Comparison of ENCODE assay signal across 1 cellular context in genomic region chr9:21591221-21592062, GRCh38.
A peak's percentile ranks its signal among the peaks of the same experiment; 100 is the strongest.
TF ChIP-seq lines count a peak whose summit lies in the region.

No MANE protein-coding gene starts in this region.

TF ChIP-seq in GM23338, 12 proteins besides CTCF, POLR2A, EP300 and RAD21 (continued from another document):
- TF ChIP-seq, protein P1, sequence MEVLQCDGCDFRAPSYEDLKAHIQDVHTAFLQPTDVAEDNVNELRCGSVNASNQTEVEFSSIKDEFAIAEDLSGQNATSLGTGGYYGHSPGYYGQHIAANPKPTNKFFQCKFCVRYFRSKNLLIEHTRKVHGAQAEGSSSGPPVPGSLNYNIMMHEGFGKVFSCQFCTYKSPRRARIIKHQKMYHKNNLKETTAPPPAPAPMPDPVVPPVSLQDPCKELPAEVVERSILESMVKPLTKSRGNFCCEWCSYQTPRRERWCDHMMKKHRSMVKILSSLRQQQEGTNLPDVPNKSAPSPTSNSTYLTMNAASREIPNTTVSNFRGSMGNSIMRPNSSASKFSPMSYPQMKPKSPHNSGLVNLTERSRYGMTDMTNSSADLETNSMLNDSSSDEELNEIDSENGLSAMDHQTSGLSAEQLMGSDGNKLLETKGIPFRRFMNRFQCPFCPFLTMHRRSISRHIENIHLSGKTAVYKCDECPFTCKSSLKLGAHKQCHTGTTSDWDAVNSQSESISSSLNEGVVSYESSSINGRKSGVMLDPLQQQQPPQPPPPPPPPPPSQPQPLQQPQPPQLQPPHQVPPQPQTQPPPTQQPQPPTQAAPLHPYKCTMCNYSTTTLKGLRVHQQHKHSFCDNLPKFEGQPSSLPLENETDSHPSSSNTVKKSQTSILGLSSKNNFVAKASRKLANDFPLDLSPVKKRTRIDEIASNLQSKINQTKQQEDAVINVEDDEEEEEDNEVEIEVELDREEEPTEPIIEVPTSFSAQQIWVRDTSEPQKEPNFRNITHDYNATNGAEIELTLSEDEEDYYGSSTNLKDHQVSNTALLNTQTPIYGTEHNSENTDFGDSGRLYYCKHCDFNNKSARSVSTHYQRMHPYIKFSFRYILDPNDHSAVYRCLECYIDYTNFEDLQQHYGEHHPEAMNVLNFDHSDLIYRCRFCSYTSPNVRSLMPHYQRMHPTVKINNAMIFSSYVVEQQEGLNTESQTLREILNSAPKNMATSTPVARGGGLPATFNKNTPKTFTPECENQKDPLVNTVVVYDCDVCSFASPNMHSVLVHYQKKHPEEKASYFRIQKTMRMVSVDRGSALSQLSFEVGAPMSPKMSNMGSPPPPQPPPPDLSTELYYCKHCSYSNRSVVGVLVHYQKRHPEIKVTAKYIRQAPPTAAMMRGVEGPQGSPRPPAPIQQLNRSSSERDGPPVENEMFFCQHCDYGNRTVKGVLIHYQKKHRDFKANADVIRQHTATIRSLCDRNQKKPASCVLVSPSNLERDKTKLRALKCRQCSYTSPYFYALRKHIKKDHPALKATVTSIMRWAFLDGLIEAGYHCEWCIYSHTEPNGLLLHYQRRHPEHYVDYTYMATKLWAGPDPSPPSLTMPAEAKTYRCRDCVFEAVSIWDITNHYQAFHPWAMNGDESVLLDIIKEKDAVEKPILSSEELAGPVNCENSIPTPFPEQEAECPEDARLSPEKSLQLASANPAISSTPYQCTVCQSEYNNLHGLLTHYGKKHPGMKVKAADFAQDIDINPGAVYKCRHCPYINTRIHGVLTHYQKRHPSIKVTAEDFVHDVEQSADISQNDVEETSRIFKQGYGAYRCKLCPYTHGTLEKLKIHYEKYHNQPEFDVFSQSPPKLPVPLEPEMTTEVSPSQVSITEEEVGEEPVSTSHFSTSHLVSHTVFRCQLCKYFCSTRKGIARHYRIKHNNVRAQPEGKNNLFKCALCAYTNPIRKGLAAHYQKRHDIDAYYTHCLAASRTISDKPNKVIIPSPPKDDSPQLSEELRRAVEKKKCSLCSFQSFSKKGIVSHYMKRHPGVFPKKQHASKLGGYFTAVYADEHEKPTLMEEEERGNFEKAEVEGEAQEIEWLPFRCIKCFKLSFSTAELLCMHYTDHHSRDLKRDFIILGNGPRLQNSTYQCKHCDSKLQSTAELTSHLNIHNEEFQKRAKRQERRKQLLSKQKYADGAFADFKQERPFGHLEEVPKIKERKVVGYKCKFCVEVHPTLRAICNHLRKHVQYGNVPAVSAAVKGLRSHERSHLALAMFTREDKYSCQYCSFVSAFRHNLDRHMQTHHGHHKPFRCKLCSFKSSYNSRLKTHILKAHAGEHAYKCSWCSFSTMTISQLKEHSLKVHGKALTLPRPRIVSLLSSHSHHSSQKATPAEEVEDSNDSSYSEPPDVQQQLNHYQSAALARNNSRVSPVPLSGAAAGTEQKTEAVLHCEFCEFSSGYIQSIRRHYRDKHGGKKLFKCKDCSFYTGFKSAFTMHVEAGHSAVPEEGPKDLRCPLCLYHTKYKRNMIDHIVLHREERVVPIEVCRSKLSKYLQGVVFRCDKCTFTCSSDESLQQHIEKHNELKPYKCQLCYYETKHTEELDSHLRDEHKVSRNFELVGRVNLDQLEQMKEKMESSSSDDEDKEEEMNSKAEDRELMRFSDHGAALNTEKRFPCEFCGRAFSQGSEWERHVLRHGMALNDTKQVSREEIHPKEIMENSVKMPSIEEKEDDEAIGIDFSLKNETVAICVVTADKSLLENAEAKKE (CRISPR knock-in tag; IDR thresholded peaks at IDR 0.05), result peak; percentile 4; the same call in 1 of the 2 replicates
TF ChIP-seq in GM23338: peak in this region for 1.
